8 cellular contexts compared by ENCODE assay signal in the genomic region with DNA sequence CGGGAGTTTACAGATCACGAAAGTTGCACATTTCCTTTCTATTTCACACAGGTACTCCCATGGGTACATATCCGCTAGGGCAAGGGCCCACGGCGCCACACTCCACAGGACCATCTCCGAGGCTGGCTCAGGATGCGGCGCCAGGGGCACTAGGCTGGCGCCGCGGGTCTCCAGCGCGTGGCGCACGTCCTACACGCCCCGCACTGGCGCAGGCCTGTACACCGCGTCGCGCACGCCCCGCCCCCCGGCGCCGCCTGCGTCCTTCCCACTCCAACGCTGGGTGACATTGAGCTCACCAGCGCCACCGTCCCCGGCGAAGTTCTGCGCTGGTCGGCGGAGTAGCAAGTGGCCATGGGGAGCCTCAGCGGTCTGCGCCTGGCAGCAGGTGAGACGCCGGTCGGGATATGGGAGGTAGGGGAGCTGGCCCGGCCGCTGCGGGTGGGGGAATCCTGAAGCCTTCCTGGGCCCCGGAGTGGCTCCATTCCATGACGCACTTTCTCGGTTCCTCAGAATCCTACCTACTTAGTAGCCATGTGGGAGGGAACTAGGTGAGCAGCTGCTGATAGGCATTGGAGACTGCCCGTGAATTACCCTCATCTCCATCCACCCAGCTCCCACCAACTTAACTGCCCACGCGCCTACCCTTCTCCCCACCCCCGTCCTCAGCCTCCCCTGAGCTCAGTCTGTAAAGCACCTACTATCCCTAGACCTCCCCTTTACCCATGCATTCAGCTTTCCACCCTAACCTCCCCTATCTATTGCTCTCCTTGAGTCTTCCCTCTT. TPM values are rescaled to one million over a fixed set of nuclear protein-coding genes. Genes with fewer than 3 reads are reported as not detected.
DNase-seq lines count a peak whose midpoint lies in the region; ATAC-seq and TF ChIP-seq lines count a peak whose summit lies in the region.

A gene with protein sequence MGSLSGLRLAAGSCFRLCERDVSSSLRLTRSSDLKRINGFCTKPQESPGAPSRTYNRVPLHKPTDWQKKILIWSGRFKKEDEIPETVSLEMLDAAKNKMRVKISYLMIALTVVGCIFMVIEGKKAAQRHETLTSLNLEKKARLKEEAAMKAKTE (plus strand): TSS at position 268 of the 783 bp plus-strand sequence. CDS start 84 bp downstream, at position 352.

- peak; percentile 94 for ATAC-seq in HG03432 (IDR thresholded peaks at IDR 0.05; ENCODE audit: unreplicated experiment)

- peak; percentile 88 for TF ChIP-seq POLR2A in GM19099 (IDR thresholded peaks at IDR 0.05; ENCODE audit: extremely low read depth, insufficient read length, low read depth)

- peak; percentile 97 for DNase-seq in Ammon's horn (ENCODE audit: low spot score)
- peak; percentile 86 for DNase-seq in NCI-H460 (ENCODE audit: extremely low read depth, low read depth)
- peak; percentile 86 for DNase-seq in activated CD4-positive, alpha-beta T cell treated with anti-CD3 and anti-CD28 coated beads for 1 hour
- DNase-seq in cerebellum (ENCODE audit: low spot score): peak; percentile 93
- peak; percentile 87 for DNase-seq in kidney glomerular epithelial cell (lab: John Stamatoyannopoulos, UW)
- DNase-seq in stimulated activated CD4-positive, alpha-beta T cell treated with anti-CD3 and anti-CD28 coated beads, Interleukin-1b, Interleukin-23, amount 100 ng/mL, for 24 hours (ENCODE audit: low read depth in 4 of 4, low spot score in 1 of 4): peak; percentile 73 to 89 (median 84)

RNA-seq across cellular contexts. Expression of the gene that starts here (rescaled TPM):
- 32.7 and 46.6 TPM in 2 replicates for total RNA-seq in NCI-H460 (2014; rRNA removed; shearing (Covaris generic))
- 19.8 and 23.2 TPM in 2 replicates for polyA plus RNA-seq in NCI-H460 (2014; cell fraction: nucleus; rRNA removed)
- total RNA-seq in cerebellum: 9.4 TPM

Comparison
In these comparisons a context has a peak if more than half of its experiments do, and no peak if none do; other contexts are left out.
1. Peak in every context shown above with its lines: DNase-seq and ATAC-seq.